In the genomic region with DNA sequence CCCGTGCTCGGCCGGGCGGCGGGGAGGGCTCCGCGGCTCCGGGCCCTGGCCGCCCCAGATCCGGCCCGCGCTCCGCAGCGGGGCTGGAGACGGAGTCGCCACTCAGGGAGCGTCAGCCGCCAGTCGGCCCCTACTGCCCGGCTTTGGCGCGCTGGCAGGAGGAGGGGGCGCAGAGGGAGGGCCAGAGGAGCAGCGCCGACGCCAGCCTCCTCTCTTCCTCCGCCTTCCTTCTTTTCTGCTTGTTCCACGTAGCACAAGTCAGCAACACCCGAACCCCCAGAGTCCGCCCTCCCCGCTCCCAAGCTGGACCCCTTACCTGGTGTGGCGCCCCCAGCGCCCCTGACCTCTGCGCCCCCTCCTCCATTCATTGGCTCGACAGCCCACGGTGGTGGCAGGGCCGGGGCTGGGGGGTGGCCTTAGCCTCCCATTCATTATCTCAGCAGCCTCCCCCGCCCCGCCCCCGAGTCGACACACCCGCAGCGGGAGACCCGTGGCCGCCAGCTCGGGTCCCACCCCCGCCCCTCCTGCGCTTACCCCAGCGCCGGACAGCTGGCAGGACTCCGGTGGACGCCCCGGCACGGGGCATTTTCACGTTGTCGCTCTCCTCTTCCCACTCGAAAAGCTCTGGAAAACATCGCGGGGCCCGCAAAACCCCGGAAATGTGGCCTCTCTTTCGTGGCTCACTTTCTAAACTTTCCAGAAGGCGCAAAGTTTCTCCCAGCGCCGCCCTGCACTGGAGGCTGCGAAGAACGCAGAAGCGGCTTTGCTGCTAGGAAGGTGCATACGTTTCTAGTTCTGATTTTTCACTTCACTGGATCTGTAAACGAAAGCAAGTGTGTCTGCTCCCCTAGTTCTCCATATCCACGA, we compare ENCODE assay signal across 8 cellular contexts. TPM values are rescaled to one million over a fixed set of nuclear protein-coding genes. Genes with fewer than 3 reads are reported as not detected.
DNase-seq lines count a peak whose midpoint lies in the region; ATAC-seq and TF ChIP-seq lines count a peak whose summit lies in the region.

A gene with protein sequence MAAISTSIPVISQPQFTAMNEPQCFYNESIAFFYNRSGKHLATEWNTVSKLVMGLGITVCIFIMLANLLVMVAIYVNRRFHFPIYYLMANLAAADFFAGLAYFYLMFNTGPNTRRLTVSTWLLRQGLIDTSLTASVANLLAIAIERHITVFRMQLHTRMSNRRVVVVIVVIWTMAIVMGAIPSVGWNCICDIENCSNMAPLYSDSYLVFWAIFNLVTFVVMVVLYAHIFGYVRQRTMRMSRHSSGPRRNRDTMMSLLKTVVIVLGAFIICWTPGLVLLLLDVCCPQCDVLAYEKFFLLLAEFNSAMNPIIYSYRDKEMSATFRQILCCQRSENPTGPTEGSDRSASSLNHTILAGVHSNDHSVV (minus strand): TSS at position 135 of the 867 bp plus-strand sequence. CDS start 66,353 bp downstream, outside the sequence.

- no peaks in the 10 kb centered on the region for H3K27me3 ChIP-seq in RWPE2 (ENCODE audit: insufficient read depth, poor library complexity, severe bottlenecking)
- H3K27me3 ChIP-seq in mononuclear cell (ENCODE audit: insufficient read depth, low read length): peaks cover 41% of the 10 kb centered on the region
- no peaks in the 10 kb centered on the region for H3K27me3 ChIP-seq in tibial artery

- intact Hi-C loops in tibial artery (cut with DNase I; ENCODE audit: low total_unique reads): loop anchor here (5.0 to 10.0 kb wide), 2 partner anchors 266 to 386 kb away; no protein-coding TSS in a partner anchor

- no peak for DNase-seq in AG09319 (ENCODE audit: extremely low read depth, low read depth)
- peak; percentile 59 for DNase-seq in RWPE2 (ENCODE audit: low spot score)
- DNase-seq in epithelial cell of proximal tubule (ENCODE audit: low read depth): no peak
- DNase-seq in tibial artery: peak; percentile 84 to 85
- DNase-seq in GM19240 (ENCODE audit: insufficient read length, low spot score): no peak
- no peak for DNase-seq in NCI-H187 (lab: John Stamatoyannopoulos, UW)

- no peaks in the 10 kb centered on the region for H3K36me3 ChIP-seq in RWPE2 (ENCODE audit: low read depth)
- H3K36me3 ChIP-seq in tibial artery: no peaks in the 10 kb centered on the region

- peak within 1 kb of the TSS; percentile 95 for H3K27ac ChIP-seq in RWPE2 (ENCODE audit: poor library complexity, severe bottlenecking)
- peak within 1 kb of the TSS; percentile 93 to 94 for H3K27ac ChIP-seq in tibial artery

- H3K4me1 ChIP-seq in RWPE2 (ENCODE audit: insufficient read depth, poor library complexity, severe bottlenecking) (peaks cover 39% of the 10 kb centered on the region), mononuclear cell (ENCODE audit: insufficient read depth, low read length) (peaks cover 38% of the 10 kb centered on the region), tibial artery (peaks cover 0 to 49% (median 18%) of the 10 kb centered on the region in 4 donors)

- peak; percentile 1 for TF ChIP-seq CTCF in AG09319 (IDR thresholded peaks at IDR 0.05; ENCODE audit: low read depth, low read length)
- TF ChIP-seq CTCF in RWPE2 (IDR thresholded peaks at IDR 0.05; ENCODE audit: poor library complexity, severe bottlenecking): peak; percentile 28
- TF ChIP-seq CTCF in epithelial cell of proximal tubule (conservative IDR thresholded peaks at IDR 0.05; ENCODE audit: low read depth, low read length): no peak
- no peak for TF ChIP-seq CTCF in tibial artery (IDR thresholded peaks at IDR 0.05)

- peak within 1 kb of the TSS; percentile 98 for H3K4me3 ChIP-seq in RWPE2 (ENCODE audit: severe bottlenecking)
- peak within 1 kb of the TSS; percentile 79 for H3K4me3 ChIP-seq in epithelial cell of proximal tubule (ENCODE audit: low read depth, low read length)
- H3K4me3 ChIP-seq in mononuclear cell (ENCODE audit: low read length): peak within 1 kb of the TSS; percentile 43
- H3K4me3 ChIP-seq in tibial artery: peak within 1 kb of the TSS; percentile 84 to 94

- ATAC-seq in GM21360 (IDR thresholded peaks at IDR 0.05; ENCODE audit: unreplicated experiment) (peak; percentile 33), RWPE2 (ENCODE audit: low read depth) (peak; percentile 30)

- H3K9me3 ChIP-seq in RWPE2 (ENCODE audit: severe bottlenecking): no peaks in the 10 kb centered on the region
- H3K9me3 ChIP-seq in mononuclear cell (ENCODE audit: low read depth, low read length): no peaks in the 10 kb centered on the region
- H3K9me3 ChIP-seq in tibial artery: no peaks in the 10 kb centered on the region

RNA-seq across cellular contexts. Expression of the gene that starts here (rescaled TPM):
- total RNA-seq in epithelial cell of proximal tubule: 8.5 and 13.0 TPM in 2 replicates
- 1.7 TPM for total RNA-seq in mononuclear cell

Comparison
In these comparisons a context has a peak if more than half of its experiments do, and no peak if none do; other contexts are left out.
1. DNase-seq: peak in RWPE2 (single experiment) and tibial artery (2 of 2); none in AG09319 (single experiment), epithelial cell of proximal tubule (single experiment), GM19240 (single experiment) and NCI-H187 (0 of 2).
2. CTCF ChIP-seq: peak in AG09319 (single experiment) and RWPE2 (single experiment); none in epithelial cell of proximal tubule (single experiment) and tibial artery (0 of 2).
3. H3K4me3 ChIP-seq: peak in every context shown above with its lines; median percentile 98 in RWPE2; 89 in tibial artery; 79 in epithelial cell of proximal tubule; 43 in mononuclear cell.